13 cellular contexts compared by ENCODE assay signal in genomic region chr15:68776477-68777270, GRCh38. TPM values are rescaled to one million over a fixed set of nuclear protein-coding genes. Genes with fewer than 3 reads are reported as not detected.
DNase-seq lines count a peak whose midpoint lies in the region; ATAC-seq and TF ChIP-seq lines count a peak whose summit lies in the region.
"Had no signal": no experiment of that assay in that cellular context is flagged by ENCODE, and none has a peak within 500 bp of the region (broad histone marks: within the 10 kb centered on the region; RNA-seq: fewer than 3 reads in every experiment).

No MANE protein-coding gene starts in this region.

- no peak overlapping the region for H3K4me3 Mint-ChIP-seq in activated CD4-positive, alpha-beta T cell treated with anti-CD3 and anti-CD28 coated beads for 36 hours
- H3K4me3 Mint-ChIP-seq in activated naive CD8-positive, alpha-beta T cell treated with anti-CD3 and anti-CD28 coated beads, Interleukin-2, amount 50 U/mL, for 24 hours = no peak overlapping the region
- no peak overlapping the region for H3K4me3 Mint-ChIP-seq in naive thymus-derived CD4-positive, alpha-beta T cell

- no peaks in the 10 kb centered on the region for H3K4me1 ChIP-seq in naive thymus-derived CD4-positive, alpha-beta T cell (ENCODE audit: control insufficient read depth in 2 of 2, insufficient read depth in 2 of 2, low read length in 2 of 2)
- H3K4me1 ChIP-seq in tibial nerve = peaks cover 0 to 25% (median 15%) of the 10 kb centered on the region in 4 donors

- WGBS in tibial nerve, 2 donors = 89 to 90% methylated on average over 10 of the region's 10 CpGs

- H3K27ac Mint-ChIP-seq in activated CD4-positive, alpha-beta T cell treated with anti-CD3 and anti-CD28 coated beads for 36 hours = no peak overlapping the region
- no peak overlapping the region for H3K27ac Mint-ChIP-seq in activated naive CD8-positive, alpha-beta T cell treated with anti-CD3 and anti-CD28 coated beads, Interleukin-2, amount 50 U/mL, for 24 hours
- peak overlapping the region in 7 of 9 donors; percentile 8 to 81 (median 38) for H3K27ac Mint-ChIP-seq in naive thymus-derived CD4-positive, alpha-beta T cell

- peaks cover 24% of the 10 kb centered on the region for H3K36me3 Mint-ChIP-seq in activated CD4-positive, alpha-beta T cell treated with anti-CD3 and anti-CD28 coated beads for 36 hours (ENCODE audit: low read depth)
- peaks cover 27% of the 10 kb centered on the region for H3K36me3 Mint-ChIP-seq in activated naive CD8-positive, alpha-beta T cell treated with anti-CD3 and anti-CD28 coated beads, Interleukin-2, amount 50 U/mL, for 24 hours (ENCODE audit: low read depth)
- H3K36me3 Mint-ChIP-seq in naive thymus-derived CD4-positive, alpha-beta T cell = peaks cover 0 to 19% (median 11%) of the 10 kb centered on the region in 5 donors

- H3K9me3 ChIP-seq in naive thymus-derived CD4-positive, alpha-beta T cell (ENCODE audit: control insufficient read depth in 2 of 3, low read length in 3 of 3) = no peaks in the 10 kb centered on the region
- H3K9me3 ChIP-seq in tibial nerve = no peaks in the 10 kb centered on the region
- H3K9me3 ChIP-seq: thyroid gland had no signal

- CTCF ChIA-PET in activated CD4-positive, alpha-beta T cell treated with anti-CD3 and anti-CD28 coated beads for 36 hours (lab: Charles Lee) = interaction anchor here (0.7 kb wide), 2 partner anchors 52 to 99 kb away, joined by 3 read pairs; no protein-coding TSS in a partner anchor
- CTCF ChIA-PET in naive thymus-derived CD4-positive, alpha-beta T cell (lab: Charles Lee) = no interaction called here

- intact Hi-C loops in activated CD4-positive, alpha-beta T cell treated with anti-CD3 and anti-CD28 coated beads for 36 hours (cut with DNase I, micrococcal nuclease) = no loop called here
- intact Hi-C loops in naive thymus-derived CD4-positive, alpha-beta T cell (cut with micrococcal nuclease) = no loop called here

- peaks cover 5% of the 10 kb centered on the region for H3K9me3 Mint-ChIP-seq in activated CD4-positive, alpha-beta T cell treated with anti-CD3 and anti-CD28 coated beads for 36 hours (ENCODE audit: low read depth)
- H3K9me3 Mint-ChIP-seq in activated naive CD8-positive, alpha-beta T cell treated with anti-CD3 and anti-CD28 coated beads, Interleukin-2, amount 50 U/mL, for 24 hours = no peaks in the 10 kb centered on the region
- peaks cover 0 to 3% (median 0%) of the 10 kb centered on the region in 11 donors for H3K9me3 Mint-ChIP-seq in naive thymus-derived CD4-positive, alpha-beta T cell

- H3K27me3 ChIP-seq in naive thymus-derived CD4-positive, alpha-beta T cell (ENCODE audit: control insufficient read depth in 2 of 2, insufficient read depth in 2 of 2, low read length in 2 of 2) = no peaks in the 10 kb centered on the region
- no peaks in the 10 kb centered on the region for H3K27me3 ChIP-seq in tibial nerve
- H3K27me3 ChIP-seq: cardiac muscle cell, thyroid gland had no signal

- H3K4me3 ChIP-seq in naive thymus-derived CD4-positive, alpha-beta T cell (ENCODE audit: low read length) = no peak overlapping the region
- no peak overlapping the region for H3K4me3 ChIP-seq in tibial nerve
- H3K4me3 ChIP-seq: cardiac muscle cell, thyroid gland had no signal

- H3K4me1 Mint-ChIP-seq in activated CD4-positive, alpha-beta T cell treated with anti-CD3 and anti-CD28 coated beads for 36 hours = peaks cover under 1% of the 10 kb centered on the region
- H3K4me1 Mint-ChIP-seq in activated naive CD8-positive, alpha-beta T cell treated with anti-CD3 and anti-CD28 coated beads, Interleukin-2, amount 50 U/mL, for 24 hours = peaks cover 6% of the 10 kb centered on the region
- peaks cover under 1 to 16% (median 2%) of the 10 kb centered on the region in 7 donors for H3K4me1 Mint-ChIP-seq in naive thymus-derived CD4-positive, alpha-beta T cell

- peaks cover 0 to 20% (median 0%) of the 10 kb centered on the region in 3 experiments for H3K36me3 ChIP-seq in naive thymus-derived CD4-positive, alpha-beta T cell (ENCODE audit: control insufficient read depth in 2 of 3, insufficient read depth in 3 of 3, low read length in 3 of 3)
- H3K36me3 ChIP-seq in tibial nerve = peaks cover 0 to 39% (median 16%) of the 10 kb centered on the region in 3 donors

- ATAC-seq in activated CD4-positive, alpha-beta T cell treated with anti-CD3 and anti-CD28 coated beads for 36 hours = peak; percentile 45
- peak; percentile 23 for ATAC-seq in activated naive CD8-positive, alpha-beta T cell treated with anti-CD3 and anti-CD28 coated beads, Interleukin-2, amount 50 U/mL, for 24 hours
- peak; percentile 38 for ATAC-seq in naive thymus-derived CD4-positive, alpha-beta T cell
- ATAC-seq in HG02884 (IDR thresholded peaks at IDR 0.05; ENCODE audit: unreplicated experiment) = no peak

- POLR2A ChIA-PET in activated CD4-positive, alpha-beta T cell treated with anti-CD3 and anti-CD28 coated beads for 36 hours (lab: Charles Lee) = no interaction called here
- POLR2A ChIA-PET in naive thymus-derived CD4-positive, alpha-beta T cell (lab: Charles Lee) = no interaction called here

- no peak for TF ChIP-seq POLR2A in tibial nerve (IDR thresholded peaks at IDR 0.05)

- TF ChIP-seq EP300 in tibial nerve (IDR thresholded peaks at IDR 0.05) = no peak

- H3K27ac ChIP-seq in naive thymus-derived CD4-positive, alpha-beta T cell (ENCODE audit: low read depth, low read length) = no peak overlapping the region
- H3K27ac ChIP-seq in tibial nerve = peak overlapping the region in 3 of 4 donors; percentile 10 to 83 (median 83)
- H3K27ac ChIP-seq: epithelial cell of prostate had no signal

- H3K27me3 Mint-ChIP-seq in activated CD4-positive, alpha-beta T cell treated with anti-CD3 and anti-CD28 coated beads for 36 hours = no peaks in the 10 kb centered on the region
- no peaks in the 10 kb centered on the region for H3K27me3 Mint-ChIP-seq in activated naive CD8-positive, alpha-beta T cell treated with anti-CD3 and anti-CD28 coated beads, Interleukin-2, amount 50 U/mL, for 24 hours
- H3K27me3 Mint-ChIP-seq in naive thymus-derived CD4-positive, alpha-beta T cell = peaks cover 0 to 3% (median 0%) of the 10 kb centered on the region in 5 donors

- no peak for DNase-seq in activated CD4-positive, alpha-beta T cell treated with anti-CD3 and anti-CD28 coated beads for 36 hours
- DNase-seq in activated CD4-positive, alpha-beta T cell treated with anti-CD3 and anti-CD28 coated beads for 4 hours = no peak
- DNase-seq in activated naive CD8-positive, alpha-beta T cell treated with anti-CD3 and anti-CD28 coated beads, Interleukin-2, amount 50 U/mL, for 24 hours = no peak
- DNase-seq in naive thymus-derived CD4-positive, alpha-beta T cell = no peak
- DNase-seq in tibial nerve (ENCODE audit: low spot score in 2 of 2) (no peak), activated gamma-delta T cell treated with Interleukin-2 at 50 U/mL for 16 hours (no peak), iPS-NIHi11 (ENCODE audit: low spot score) (no peak)
- DNase-seq: NCI-H1105 treated with DMSO at 0.1 percent for 48 hours, NCI-H526, thyroid gland had no signal

- TF ChIP-seq CTCF in tibial nerve (IDR thresholded peaks at IDR 0.05) = no peak

RNA-seq across cellular contexts. Expression of gene ANP32A, which starts 44.0 kb away (rescaled TPM):
- 100 to 1,000 TPM; 252 to 439 TPM for total RNA-seq in activated CD4-positive, alpha-beta T cell treated with anti-CD3 and anti-CD28 coated beads for 36 hours
- total RNA-seq in naive thymus-derived CD4-positive, alpha-beta T cell = 100 to 1,000 TPM in 4 of 5 experiments, 10 to 100 TPM in 1; 86.1 to 229 (median 136) TPM
- polyA plus RNA-seq in naive thymus-derived CD4-positive, alpha-beta T cell = 100 to 1,000 TPM in 1 of 2 donors, 10 to 100 TPM in 1; 89.6 to 111 TPM
- 10 to 100 TPM; 33.1 to 65.1 (median 41.1) TPM for total RNA-seq in tibial nerve

Comparison
In these comparisons a context has a peak if more than half of its experiments do, and no peak if none do; other contexts are left out.
1. H3K27ac Mint-ChIP-seq: peak in naive thymus-derived CD4-positive, alpha-beta T cell (7 of 9); none in activated CD4-positive, alpha-beta T cell treated with anti-CD3 and anti-CD28 coated beads for 36 hours (single experiment) and activated naive CD8-positive, alpha-beta T cell treated with anti-CD3 and anti-CD28 coated beads, Interleukin-2, amount 50 U/mL, for 24 hours (single experiment).